Comparison of ENCODE assay signal across 12 cellular contexts in genomic region chr3:15527031-15527459, GRCh38. TPM values are rescaled to one million over a fixed set of nuclear protein-coding genes. Genes with fewer than 3 reads are reported as not detected.
DNase-seq lines count a peak whose midpoint lies in the region; ATAC-seq and TF ChIP-seq lines count a peak whose summit lies in the region.
"Had no signal": no experiment of that assay in that cellular context is flagged by ENCODE, and none has a peak within 500 bp of the region (broad histone marks: within the 10 kb centered on the region; RNA-seq: fewer than 3 reads in every experiment).

No MANE protein-coding gene starts in this region.

- ATAC-seq in WTC11 (peak; percentile 100), HG02571 (IDR thresholded peaks at IDR 0.05; ENCODE audit: unreplicated experiment) (no peak)
- ATAC-seq: T-helper 17 cell had no signal

- no peaks in the 10 kb centered on the region for H3K36me3 Mint-ChIP-seq in WTC11
- H3K36me3 Mint-ChIP-seq in activated T-helper 2 cell treated with anti-CD3 and anti-CD28 coated beads, Interferon-gamma antibody, Interleukin-2, Interleukin-4, amounts not matched to agents 10 μg/mL and 5 μg/mL and 100 μg/mL, durations not matched to agents 14 hours and 24 hours and 36 hours (ENCODE audit: low read depth), result peaks cover 5% of the 10 kb centered on the region

- no peak overlapping the region for H3K27ac ChIP-seq in AG04450 (ENCODE audit: low read depth, low read length)
- H3K27ac ChIP-seq: BLaER1, esophagus muscularis mucosa had no signal

- TF ChIP-seq CTCF in AG04450 (IDR thresholded peaks at IDR 0.05; ENCODE audit: low read depth, low read length) (peak; percentile 33), WTC11 (IDR thresholded peaks at IDR 0.05) (peak; percentile 44), GM13976 (IDR thresholded peaks at IDR 0.05; ENCODE audit: borderline replicate concordance, control extremely low read depth, extremely low read depth, insufficient read depth, missing control alignments) (no peak)

- in situ Hi-C loops in GM13976 (cut with MboI; ENCODE audit: low sequenced_read_pairs, unreplicated experiment), result no loop called here

- CTCF ChIA-PET in AG04450 (lab: Charles Lee), result interaction anchor here (1.0 kb wide), 2 partner anchors 11 to 30 kb away, joined by 5 to 7 read pairs; no protein-coding TSS in a partner anchor
- CTCF ChIA-PET in WTC11 (lab: Charles Lee), result interaction anchor here (0.6 to 1.5 kb wide), 50 partner anchors 9 to 738 kb away, joined by 3 to 37 read pairs (median 4); partner anchors contain the start of genes ANKRD28, BTD, DPH3 and OXNAD1

- H3K27me3 Mint-ChIP-seq in WTC11 (ENCODE audit: low read depth), result peaks cover 32% of the 10 kb centered on the region
- H3K27me3 Mint-ChIP-seq in activated T-helper 2 cell treated with anti-CD3 and anti-CD28 coated beads, Interferon-gamma antibody, Interleukin-2, Interleukin-4, amounts not matched to agents 10 μg/mL and 5 μg/mL and 100 μg/mL, durations not matched to agents 14 hours and 24 hours and 36 hours (ENCODE audit: low read depth), result peaks cover under 1% of the 10 kb centered on the region
- H3K27me3 Mint-ChIP-seq: T-helper 17 cell had no signal

- H3K27me3 ChIP-seq in AG04450 (ENCODE audit: control insufficient read depth, insufficient read depth, low read length), result no peaks in the 10 kb centered on the region
- peaks cover 2% of the 10 kb centered on the region for H3K27me3 ChIP-seq in H7 (ENCODE audit: control insufficient read depth, insufficient read depth, low read length)
- H3K27me3 ChIP-seq: BLaER1, esophagus muscularis mucosa had no signal

- DNase-seq in AG04450 (ENCODE audit: low read depth, low spot score), result no peak
- peak; percentile 82 for DNase-seq in H7
- peak; percentile 76 for DNase-seq in WTC11 (ENCODE audit: low spot score)
- peak; percentile 40 for DNase-seq in iPS DF 19.7 (ENCODE audit: low read depth, low spot score)
- DNase-seq in GM13976 (ENCODE audit: low spot score), result no peak
- DNase-seq in globus pallidus (ENCODE audit: low spot score), result no peak
- DNase-seq in activated T-helper 2 cell treated with anti-CD3 and anti-CD28 coated beads, Interferon-gamma antibody, Interleukin-2, Interleukin-4, amounts not matched to agents 10 μg/mL and 5 μg/mL and 100 μg/mL, durations not matched to agents 14 hours and 24 hours and 36 hours (ENCODE audit: low spot score), result no peak
- DNase-seq: NCI-H1417, T-helper 17 cell had no signal

- no peak overlapping the region for H3K4me3 Mint-ChIP-seq in WTC11
- no peak overlapping the region for H3K4me3 Mint-ChIP-seq in activated T-helper 2 cell treated with anti-CD3 and anti-CD28 coated beads, Interferon-gamma antibody, Interleukin-2, Interleukin-4, amounts not matched to agents 10 μg/mL and 5 μg/mL and 100 μg/mL, durations not matched to agents 14 hours and 24 hours and 36 hours (ENCODE audit: low read depth)
- H3K4me3 Mint-ChIP-seq: T-helper 17 cell had no signal

- no peak overlapping the region for H3K4me3 ChIP-seq in AG04450 (ENCODE audit: low read depth, low read length)
- H3K4me3 ChIP-seq in H7 (ENCODE audit: insufficient read depth, low read depth, low read length), result no peak overlapping the region
- H3K4me3 ChIP-seq: BLaER1, esophagus muscularis mucosa had no signal

- H3K9me3 ChIP-seq in AG04450 (ENCODE audit: control insufficient read depth, insufficient read depth, low read length), result no peaks in the 10 kb centered on the region
- H3K9me3 ChIP-seq: esophagus muscularis mucosa had no signal

- intact Hi-C loops in activated T-helper 2 cell treated with anti-CD3 and anti-CD28 coated beads, Interferon-gamma antibody, Interleukin-2, Interleukin-4, amounts not matched to agents 10 μg/mL and 5 μg/mL and 100 μg/mL, durations not matched to agents 14 hours and 24 hours and 36 hours (cut with micrococcal nuclease), result no loop called here

- H3K36me3 ChIP-seq in H7 (replicated peaks; ENCODE audit: control insufficient read depth, insufficient read depth, low read length), result no peaks in the 10 kb centered on the region
- H3K36me3 ChIP-seq: BLaER1, esophagus muscularis mucosa had no signal

- H3K4me1 Mint-ChIP-seq in WTC11, result peaks cover 14% of the 10 kb centered on the region
- peaks cover 26% of the 10 kb centered on the region for H3K4me1 Mint-ChIP-seq in activated T-helper 2 cell treated with anti-CD3 and anti-CD28 coated beads, Interferon-gamma antibody, Interleukin-2, Interleukin-4, amounts not matched to agents 10 μg/mL and 5 μg/mL and 100 μg/mL, durations not matched to agents 14 hours and 24 hours and 36 hours (ENCODE audit: low read depth)

- peaks cover 4% of the 10 kb centered on the region for H3K9me3 Mint-ChIP-seq in WTC11
- no peaks in the 10 kb centered on the region for H3K9me3 Mint-ChIP-seq in activated T-helper 2 cell treated with anti-CD3 and anti-CD28 coated beads, Interferon-gamma antibody, Interleukin-2, Interleukin-4, amounts not matched to agents 10 μg/mL and 5 μg/mL and 100 μg/mL, durations not matched to agents 14 hours and 24 hours and 36 hours

- H3K27ac Mint-ChIP-seq in WTC11, result no peak overlapping the region
- H3K27ac Mint-ChIP-seq in activated T-helper 2 cell treated with anti-CD3 and anti-CD28 coated beads, Interferon-gamma antibody, Interleukin-2, Interleukin-4, amounts not matched to agents 10 μg/mL and 5 μg/mL and 100 μg/mL, durations not matched to agents 14 hours and 24 hours and 36 hours, result no peak overlapping the region
- H3K27ac Mint-ChIP-seq: T-helper 17 cell had no signal

- POLR2A ChIA-PET in AG04450 (lab: Yijun Ruan, JAX), result no interaction called here
- POLR2A ChIA-PET in WTC11 (lab: Charles Lee), result interaction anchor here (0.6 kb wide), 2 partner anchors 228 to 372 kb away, joined by 4 to 6 read pairs; no protein-coding TSS in a partner anchor

TF ChIP-seq in WTC11, 78 proteins besides CTCF, POLR2A, EP300 and RAD21 (continues in another document):
- TF ChIP-seq GRHL2 (CRISPR knock-in tag; IDR thresholded peaks at IDR 0.05; ENCODE audit: insufficient replicate concordance, severe bottlenecking) (no peak), PRDM15 (CRISPR knock-in tag; IDR thresholded peaks at IDR 0.05) (no peak), ARID4B (CRISPR knock-in tag; IDR thresholded peaks at IDR 0.05; ENCODE audit: borderline replicate concordance) (no peak), CREB1 (CRISPR knock-in tag; IDR thresholded peaks at IDR 0.05) (no peak)

RNA-seq across cellular contexts. Expression of gene COLQ, which starts 5.5 kb away (rescaled TPM):
- 0.91 and 0.95 TPM in 2 replicates for polyA plus RNA-seq in AG04450 (2011; rRNA removed)
- polyA minus RNA-seq in AG04450 (2011; rRNA and poly(A)+ RNA removed), result 2.0 and 2.4 TPM in 2 replicates
- 0.52 and 1.00 TPM in 2 replicates for total RNA-seq in H7 (2014; rRNA removed; shearing (Covaris generic))
- total RNA-seq in WTC11 (2021), result 1.2 to 2.2 TPM (median 1.8 TPM) in 3 replicates
- 1.6 and 2.1 TPM in 2 replicates for total RNA-seq in activated T-helper 2 cell treated with anti-CD3 and anti-CD28 coated beads, Interferon-gamma antibody, Interleukin-2, Interleukin-4, amounts not matched to agents 10 μg/mL and 5 μg/mL and 100 μg/mL, durations not matched to agents 14 hours and 24 hours and 36 hours

Comparison
In these comparisons a context has a peak if more than half of its experiments do, and no peak if none do; other contexts are left out.
1. DNase-seq: peak in H7 (single experiment), WTC11 (single experiment) and iPS DF 19.7 (single experiment); none in AG04450 (single experiment), GM13976 (single experiment), globus pallidus (single experiment) and activated T-helper 2 cell treated with anti-CD3 and anti-CD28 coated beads, Interferon-gamma antibody, Interleukin-2, Interleukin-4, amounts not matched to agents 10 μg/mL and 5 μg/mL and 100 μg/mL, durations not matched to agents 14 hours and 24 hours and 36 hours (single experiment).